2 cellular contexts compared by ENCODE assay signal in the genomic region with DNA sequence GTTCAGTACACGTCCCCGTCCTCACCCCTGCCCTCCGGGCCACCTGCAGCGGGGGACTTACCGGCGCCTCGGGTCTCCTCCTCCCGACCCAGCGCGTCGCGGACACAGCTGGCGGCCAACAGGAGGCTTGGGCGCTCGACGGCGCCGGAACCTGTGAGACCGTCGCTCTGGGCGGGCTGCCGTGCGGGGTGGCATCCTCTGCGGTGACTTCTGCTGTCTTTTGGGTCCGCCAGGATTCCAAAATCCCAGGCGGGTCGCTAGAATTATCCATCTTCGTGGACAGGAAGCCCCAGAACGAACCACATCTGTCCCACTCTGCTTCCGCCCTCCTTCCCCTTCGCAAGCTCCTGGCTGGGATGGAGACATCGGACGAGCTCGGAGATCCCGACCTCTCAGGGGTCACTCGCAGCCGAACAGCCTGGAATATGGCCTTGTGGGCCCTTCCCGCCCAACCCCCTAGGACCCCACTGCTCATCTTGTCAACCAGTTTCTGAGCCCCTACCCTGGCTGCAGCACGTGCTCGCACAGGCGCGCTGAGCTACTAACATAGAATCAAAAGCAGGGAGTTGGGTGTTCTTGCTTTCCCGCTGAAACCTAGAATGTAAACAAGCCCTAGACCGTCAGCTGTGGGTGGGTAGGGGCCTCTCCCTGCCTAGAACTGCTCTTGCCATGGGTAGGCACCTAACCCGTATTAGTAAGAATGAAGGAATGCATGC.
TF ChIP-seq lines count a peak whose summit lies in the region.

No MANE protein-coding gene starts in this region.

TF ChIP-seq in GM12878, 131 proteins besides CTCF, POLR2A, EP300 and RAD21:
- TF ChIP-seq TCF3 (IDR thresholded peaks at IDR 0.05; ENCODE audit: borderline replicate concordance, insufficient read depth, low read depth, low read length) (0 out of 2 replicates have a peak, but pooled peaks have one; percentile 69), TARDBP (IDR thresholded peaks at IDR 0.05; ENCODE audit: borderline replicate concordance) (no peak)
TF ChIP-seq in GM12878: peak in this region for 1.

TF ChIP-seq in liver, 16 proteins besides CTCF, POLR2A, EP300 and RAD21:
- TF ChIP-seq FOXA2 (IDR thresholded peaks at IDR 0.05) (no peak), NR2F2 (IDR thresholded peaks at IDR 0.05) (no peak), JUND (IDR thresholded peaks at IDR 0.05) (no peak), TAF1 (conservative IDR thresholded peaks at IDR 0.05) (no peak), YY1 (IDR thresholded peaks at IDR 0.05) (no peak), REST (IDR thresholded peaks at IDR 0.05) (no peak), HNF4A (conservative IDR thresholded peaks at IDR 0.05) (no peak), GABPA (IDR thresholded peaks at IDR 0.05 in 1 of 2, conservative IDR thresholded peaks at IDR 0.05 in 1 of 2) (no peak), SP1 (IDR thresholded peaks at IDR 0.05) (no peak), ZBTB33 (IDR thresholded peaks at IDR 0.05) (no peak), FOXA1 (IDR thresholded peaks at IDR 0.05) (no peak), RXRA (IDR thresholded peaks at IDR 0.05) (no peak)
- TF ChIP-seq, protein P1, sequence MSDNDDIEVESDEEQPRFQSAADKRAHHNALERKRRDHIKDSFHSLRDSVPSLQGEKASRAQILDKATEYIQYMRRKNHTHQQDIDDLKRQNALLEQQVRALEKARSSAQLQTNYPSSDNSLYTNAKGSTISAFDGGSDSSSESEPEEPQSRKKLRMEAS (IDR thresholded peaks at IDR 0.05), result no peak
- TF ChIP-seq, protein P2, sequence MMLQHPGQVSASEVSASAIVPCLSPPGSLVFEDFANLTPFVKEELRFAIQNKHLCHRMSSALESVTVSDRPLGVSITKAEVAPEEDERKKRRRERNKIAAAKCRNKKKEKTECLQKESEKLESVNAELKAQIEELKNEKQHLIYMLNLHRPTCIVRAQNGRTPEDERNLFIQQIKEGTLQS (IDR thresholded peaks at IDR 0.05), result no peak
